In the genomic region with DNA sequence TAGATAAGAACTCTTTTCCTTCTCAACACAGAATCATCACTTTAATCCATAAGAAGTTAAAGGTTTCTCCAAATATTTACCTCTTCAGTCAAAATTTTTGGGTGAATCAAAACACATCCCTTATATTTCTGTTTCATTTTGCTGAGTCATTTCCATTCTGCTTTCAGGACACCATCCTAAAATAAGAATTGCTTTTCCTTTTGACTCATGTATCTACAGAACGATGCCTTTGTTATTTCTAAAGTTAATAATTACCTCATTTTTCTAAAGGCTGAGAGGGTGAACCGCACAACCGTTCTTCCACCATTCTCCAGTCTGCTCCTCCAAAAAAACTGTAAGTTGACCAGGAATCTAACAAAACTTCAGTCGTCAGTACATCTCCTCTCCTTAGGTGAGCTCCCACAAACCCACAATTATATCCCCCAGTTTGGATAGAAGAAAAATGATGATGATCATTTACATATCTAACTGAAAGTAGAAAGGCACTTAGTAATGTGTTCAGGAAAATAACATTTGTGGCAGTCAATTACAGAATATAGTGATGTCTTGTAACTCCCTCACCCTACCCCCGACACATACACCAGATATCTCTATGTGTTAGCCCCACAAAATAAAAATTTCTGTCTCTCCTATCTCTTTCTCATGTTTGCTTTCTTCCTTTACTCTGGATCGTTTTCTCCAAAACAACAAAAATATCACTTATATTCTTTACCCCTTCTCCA, we compare ENCODE assay signal across 11 cellular contexts.
DNase-seq lines count a peak whose midpoint lies in the region; ATAC-seq, FAIRE-seq and TF ChIP-seq lines count a peak whose summit lies in the region.
"Had no signal": no experiment of that assay in that cellular context is flagged by ENCODE, and none has a peak within 500 bp of the region (broad histone marks: within the 10 kb centered on the region; RNA-seq: fewer than 3 reads in every experiment).

No MANE protein-coding gene starts in this region.

- peaks cover 3% of the 10 kb centered on the region for H3K4me1 Mint-ChIP-seq in mesothelial cell of epicardium

- H3K4me3 Mint-ChIP-seq in mesothelial cell of epicardium = no peak overlapping the region

- RAD21 ChIA-PET in GM12878 (lab: Charles Lee; ENCODE audit: unreplicated experiment) = no interaction called here

- TF ChIP-seq CTCF in GM12878 (IDR thresholded peaks at IDR 0.05 in 2 of 3, conservative IDR thresholded peaks at IDR 0.05 in 1 of 3; ENCODE audit: control insufficient read depth in 2 of 3, extremely low read depth in 1 of 3, insufficient read depth in 1 of 3, low read depth in 3 of 3, low read length in 3 of 3) (no peak), mesothelial cell of epicardium (IDR thresholded peaks at IDR 0.05; ENCODE audit: unreplicated experiment) (no peak), BE2C (IDR thresholded peaks at IDR 0.05; ENCODE audit: low read depth, low read length) (no peak)

- H3K27me3 Mint-ChIP-seq in mesothelial cell of epicardium (ENCODE audit: low read depth) = no peaks in the 10 kb centered on the region

- intact Hi-C loops in GM12878 (cut with micrococcal nuclease; ENCODE audit: unreplicated experiment) = no loop called here

- H3K4me2 ChIP-seq in GM12878 (ENCODE audit: control insufficient read depth, insufficient read depth) = no peak overlapping the region

- FAIRE-seq in GM12878 (lab: Jason Lieb, UNC) = no peak

- H3K27me3 ChIP-seq in GM12878 (replicated peaks in 1 of 2; ENCODE audit: control insufficient read depth in 2 of 2, insufficient read depth in 2 of 2, low read length in 1 of 2) (no peaks in the 10 kb centered on the region), BE2C (no peaks in the 10 kb centered on the region)
- H3K27me3 ChIP-seq: neutrophil had no signal

- CTCF ChIA-PET in GM12878 (lab: Yijun Ruan, JAX) = no interaction called here

- H3K4me3 ChIP-seq in GM12878 (no peak overlapping the region), BE2C (ENCODE audit: low read depth, low read length) (no peak overlapping the region)

- peak; percentile 89 for ATAC-seq in GM18498 (IDR thresholded peaks at IDR 0.05; ENCODE audit: unreplicated experiment)
- peak; percentile 69 for ATAC-seq in GM21381 (IDR thresholded peaks at IDR 0.05; ENCODE audit: unreplicated experiment)
- ATAC-seq in HG03066 (IDR thresholded peaks at IDR 0.05; ENCODE audit: low read depth, unreplicated experiment) = peak; percentile 81
- ATAC-seq in GM12878 = peak; percentile 92

- no peaks in the 10 kb centered on the region for H4K20me1 ChIP-seq in GM12878 (ENCODE audit: control insufficient read depth, insufficient read depth)

- H3K79me2 ChIP-seq in GM12878 (ENCODE audit: control insufficient read depth, insufficient read depth, low read length) = no peaks in the 10 kb centered on the region

- H3K36me3 Mint-ChIP-seq in mesothelial cell of epicardium = no peaks in the 10 kb centered on the region

- no peak overlapping the region for H3K27ac ChIP-seq in GM12878 (ENCODE audit: control insufficient read depth, insufficient read depth)
- H3K27ac ChIP-seq: neutrophil had no signal

- 0% methylated on average over 6 of the region's 6 CpGs for WGBS in GM12878 (ENCODE audit: insufficient coverage, insufficient replicate concordance, low lambda C conversion rate, missing lambda C conversion rate)

- H3K4me1 ChIP-seq in GM12878 (ENCODE audit: control insufficient read depth, insufficient read depth, low read length) = no peaks in the 10 kb centered on the region
- H3K4me1 ChIP-seq in BE2C = no peaks in the 10 kb centered on the region

- no peaks in the 10 kb centered on the region for H3K9me3 ChIP-seq in GM12878 (replicated peaks; ENCODE audit: control insufficient read depth, insufficient read depth, low read length)
- no peaks in the 10 kb centered on the region for H3K9me3 ChIP-seq in BE2C
- H3K9me3 ChIP-seq: neutrophil had no signal

- H3K27ac Mint-ChIP-seq in mesothelial cell of epicardium = no peak overlapping the region

- no peak overlapping the region for H2AFZ ChIP-seq in GM12878 (ENCODE audit: control insufficient read depth, low read depth, low read length)

- in situ Hi-C loops in GM12878 (cut with MboI) = no loop called here

- DNase-seq in GM12878 (ENCODE audit: low read depth, low spot score) (peak; percentile 5), NCI-H1694 (lab: John Stamatoyannopoulos, UW) (no peak), mesothelial cell of epicardium (ENCODE audit: low spot score in 2 of 2, unreplicated experiment in 2 of 2) (no peak), T-helper 9 cell (no peak), BE2C (no peak)
- DNase-seq: NK-92 treated with Interleukin-12 subunit alpha and Interleukin-12 subunit beta, amount 100 ng/mL, for 24 hours; T1000 had no signal

- BruUV-seq in GM12878 (replicated peaks; lab: Mats Ljungman, UMichigan) = no TSS peak

- TF ChIP-seq RAD21 in GM12878 (IDR thresholded peaks at IDR 0.05; ENCODE audit: insufficient read depth, low read depth, low read length) = no peak

- no peak for TF ChIP-seq POLR2A in GM12878 (IDR thresholded peaks at IDR 0.05; ENCODE audit: low read depth, low read length)

- SMC1A ChIA-PET in GM12878 (lab: Charles Lee; ENCODE audit: uncharacterized antibody, unreplicated experiment) = no interaction called here

- TF ChIP-seq EP300 in GM12878 (IDR thresholded peaks at IDR 0.05; ENCODE audit: borderline replicate concordance in 1 of 2, control insufficient read depth in 1 of 2, low read depth in 2 of 2, low read length in 2 of 2) = peak in 1 of 2 experiments; percentile 35; a peak in 1 of 4 replicates

- no peaks in the 10 kb centered on the region for H3K36me3 ChIP-seq in GM12878 (ENCODE audit: control insufficient read depth in 2 of 2, insufficient read depth in 2 of 2, low read length in 1 of 2)
- no peaks in the 10 kb centered on the region for H3K36me3 ChIP-seq in BE2C
- H3K36me3 ChIP-seq: neutrophil had no signal

- POLR2A ChIA-PET in GM12878 (lab: Charles Lee) = no interaction called here

- H3K9ac ChIP-seq in GM12878 (ENCODE audit: control insufficient read depth, insufficient read depth, low read length) = no peak overlapping the region

- H3K9me3 Mint-ChIP-seq in mesothelial cell of epicardium = peaks cover 9% of the 10 kb centered on the region

TF ChIP-seq in GM12878, 131 proteins besides CTCF, POLR2A, EP300 and RAD21 (continues in another document):
- TF ChIP-seq NFIC (IDR thresholded peaks at IDR 0.05; ENCODE audit: low read depth, low read length) (peak; percentile 73; the same call in 1 of the 2 replicates), BCLAF1 (IDR thresholded peaks at IDR 0.05) (no peak), IKZF1 (conservative IDR thresholded peaks at IDR 0.05) (peak; percentile 54), BACH1 (IDR thresholded peaks at IDR 0.05; ENCODE audit: borderline replicate concordance) (peak; percentile 85; the same call in 1 of the 2 replicates), MTA2 (IDR thresholded peaks at IDR 0.05; ENCODE audit: low read depth) (peak; percentile 48; the same call in 1 of the 2 replicates), FOXM1 (IDR thresholded peaks at IDR 0.05; ENCODE audit: low read depth, low read length) (peak; percentile 23; the same call in 1 of the 2 replicates), RBBP5 (conservative IDR thresholded peaks at IDR 0.05) (no peak), BCL11A (IDR thresholded peaks at IDR 0.05; ENCODE audit: low read depth, low read length) (peak; percentile 39; the same call in 1 of the 2 replicates), RUNX3 (IDR thresholded peaks at IDR 0.05; ENCODE audit: low read length) (peak; percentile 41; the same call in 1 of the 2 replicates), EED (IDR thresholded peaks at IDR 0.05; ENCODE audit: low read depth) (peak; percentile 41; the same call in 1 of the 2 replicates), ZNF207 (IDR thresholded peaks at IDR 0.05; ENCODE audit: borderline replicate concordance) (no peak), IKZF2 (IDR thresholded peaks at IDR 0.05) (peak; percentile 68 to 74), MEF2B (IDR thresholded peaks at IDR 0.05; ENCODE audit: partially characterized antibody, poor library complexity, severe bottlenecking) (peak; percentile 56), SRF (IDR thresholded peaks at IDR 0.05; ENCODE audit: low read depth in 2 of 2, low read length in 2 of 2) (no peak), CREM (IDR thresholded peaks at IDR 0.05; ENCODE audit: low read depth) (0 out of 2 replicates have a peak, but pooled peaks have one; percentile 33), JUNB (IDR thresholded peaks at IDR 0.05) (peak; percentile 90), PML (IDR thresholded peaks at IDR 0.05; ENCODE audit: low read length) (no peak)
- TF ChIP-seq, protein P1, sequence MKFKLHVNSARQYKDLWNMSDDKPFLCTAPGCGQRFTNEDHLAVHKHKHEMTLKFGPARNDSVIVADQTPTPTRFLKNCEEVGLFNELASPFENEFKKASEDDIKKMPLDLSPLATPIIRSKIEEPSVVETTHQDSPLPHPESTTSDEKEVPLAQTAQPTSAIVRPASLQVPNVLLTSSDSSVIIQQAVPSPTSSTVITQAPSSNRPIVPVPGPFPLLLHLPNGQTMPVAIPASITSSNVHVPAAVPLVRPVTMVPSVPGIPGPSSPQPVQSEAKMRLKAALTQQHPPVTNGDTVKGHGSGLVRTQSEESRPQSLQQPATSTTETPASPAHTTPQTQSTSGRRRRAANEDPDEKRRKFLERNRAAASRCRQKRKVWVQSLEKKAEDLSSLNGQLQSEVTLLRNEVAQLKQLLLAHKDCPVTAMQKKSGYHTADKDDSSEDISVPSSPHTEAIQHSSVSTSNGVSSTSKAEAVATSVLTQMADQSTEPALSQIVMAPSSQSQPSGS (IDR thresholded peaks at IDR 0.05; ENCODE audit: low read length) = peak; percentile 46; the same call in 1 of the 2 replicates
